1 cellular context compared by ENCODE assay signal in genomic region chr17:74959826-74960738, GRCh38.
A peak's percentile ranks its signal among the peaks of the same experiment; 100 is the strongest.
TF ChIP-seq lines count a peak whose summit lies in the region.

No MANE protein-coding gene starts in this region.

TF ChIP-seq in HepG2, 621 proteins besides CTCF, POLR2A, EP300 and RAD21 (continued from another document and continues in another):
- TF ChIP-seq ZNF142 (CRISPR knock-in tag; IDR thresholded peaks at IDR 0.05) = 0 out of 2 replicates have a peak, but pooled peaks have one; percentile 5
- no peak for TF ChIP-seq TBX3 (IDR thresholded peaks at IDR 0.05; ENCODE audit: borderline replicate concordance)
- TF ChIP-seq ZNF552 (CRISPR knock-in tag; IDR thresholded peaks at IDR 0.05; ENCODE audit: borderline replicate concordance) = no peak
- TF ChIP-seq MIXL1 (CRISPR knock-in tag; IDR thresholded peaks at IDR 0.05) = no peak
- no peak for TF ChIP-seq ZSCAN9 (CRISPR knock-in tag; IDR thresholded peaks at IDR 0.05; ENCODE audit: borderline replicate concordance)
- 0 out of 2 replicates have a peak, but pooled peaks have one; percentile 56 for TF ChIP-seq DZIP1 (CRISPR knock-in tag; IDR thresholded peaks at IDR 0.05)
- TF ChIP-seq TAF1 (CRISPR knock-in tag; IDR thresholded peaks at IDR 0.05) = no peak
- no peak for TF ChIP-seq NR2C2 (CRISPR knock-in tag; IDR thresholded peaks at IDR 0.05; ENCODE audit: borderline replicate concordance)
- TF ChIP-seq HBP1 (CRISPR knock-in tag; IDR thresholded peaks at IDR 0.05; ENCODE audit: low read depth) = no peak
- no peak for TF ChIP-seq ZMYM2 (CRISPR knock-in tag; IDR thresholded peaks at IDR 0.05)
- no peak for TF ChIP-seq SP5 (CRISPR knock-in tag; IDR thresholded peaks at IDR 0.05; ENCODE audit: borderline replicate concordance, low read depth)
- no peak for TF ChIP-seq ZNF660 (CRISPR knock-in tag; IDR thresholded peaks at IDR 0.05; ENCODE audit: borderline replicate concordance, low read depth)
- TF ChIP-seq CHD4 (IDR thresholded peaks at IDR 0.05; ENCODE audit: borderline replicate concordance, low read length) = no peak
- TF ChIP-seq ZNF3 (CRISPR knock-in tag; IDR thresholded peaks at IDR 0.05) = no peak
- TF ChIP-seq ZNF354B (CRISPR knock-in tag; IDR thresholded peaks at IDR 0.05) = no peak
- no peak for TF ChIP-seq ZSCAN5A (CRISPR knock-in tag; IDR thresholded peaks at IDR 0.05; ENCODE audit: borderline replicate concordance)
- no peak for TF ChIP-seq ZNF180 (CRISPR knock-in tag; IDR thresholded peaks at IDR 0.05; ENCODE audit: borderline replicate concordance, low read depth)
- no peak for TF ChIP-seq HNF4A (CRISPR knock-in tag; IDR thresholded peaks at IDR 0.05)
- no peak for TF ChIP-seq SP4 (CRISPR knock-in tag; IDR thresholded peaks at IDR 0.05)
- TF ChIP-seq ZNF792 (CRISPR knock-in tag; IDR thresholded peaks at IDR 0.05) = no peak
- TF ChIP-seq KLF13 (CRISPR knock-in tag; IDR thresholded peaks at IDR 0.05) = 0 out of 2 replicates have a peak, but pooled peaks have one; percentile 61
- TF ChIP-seq ZFP36L1 (CRISPR knock-in tag; IDR thresholded peaks at IDR 0.05) = no peak
- TF ChIP-seq YY1 (IDR thresholded peaks at IDR 0.05; ENCODE audit: insufficient read depth, insufficient replicate concordance, low read depth, low read length) = no peak
- no peak for TF ChIP-seq HNF1A (IDR thresholded peaks at IDR 0.05; ENCODE audit: low read depth)
- no peak for TF ChIP-seq HNF1A (CRISPR knock-in tag; IDR thresholded peaks at IDR 0.05; ENCODE audit: borderline replicate concordance)
- TF ChIP-seq ZNF451 (CRISPR knock-in tag; IDR thresholded peaks at IDR 0.05) = no peak
- TF ChIP-seq ZNF776 (CRISPR knock-in tag; IDR thresholded peaks at IDR 0.05) = no peak
- TF ChIP-seq ZNF251 (CRISPR knock-in tag; IDR thresholded peaks at IDR 0.05) = no peak
- no peak for TF ChIP-seq KAT8 (CRISPR knock-in tag; IDR thresholded peaks at IDR 0.05)
- no peak for TF ChIP-seq ZNF550 (CRISPR knock-in tag; IDR thresholded peaks at IDR 0.05; ENCODE audit: borderline replicate concordance)
- TF ChIP-seq HOXD1 (CRISPR knock-in tag; IDR thresholded peaks at IDR 0.05) = no peak
- TF ChIP-seq CSRNP1 (CRISPR knock-in tag; IDR thresholded peaks at IDR 0.05) = no peak; the same call in 1 of the 2 replicates
- no peak for TF ChIP-seq ZFP36L2 (CRISPR knock-in tag; IDR thresholded peaks at IDR 0.05)
- TF ChIP-seq ZNF749 (CRISPR knock-in tag; IDR thresholded peaks at IDR 0.05; ENCODE audit: borderline replicate concordance) = 0 out of 2 replicates have a peak, but pooled peaks have one; percentile 57
- no peak for TF ChIP-seq MXD3 (CRISPR knock-in tag; IDR thresholded peaks at IDR 0.05)
- no peak for TF ChIP-seq THRA (CRISPR knock-in tag; IDR thresholded peaks at IDR 0.05; ENCODE audit: borderline replicate concordance)
- TF ChIP-seq U2AF2 (IDR thresholded peaks at IDR 0.05; ENCODE audit: low read depth, low read length) = no peak
- no peak for TF ChIP-seq ZBTB14 (CRISPR knock-in tag; IDR thresholded peaks at IDR 0.05)
